19 cellular contexts compared by ENCODE assay signal in genomic region chr1:204988201-204988600, GRCh38. TPM values are rescaled to one million over a fixed set of nuclear protein-coding genes. Genes with fewer than 3 reads are reported as not detected.
A peak's percentile ranks its signal among the peaks of the same experiment; 100 is the strongest.
DNase-seq lines count a peak whose midpoint lies in the region; FAIRE-seq and TF ChIP-seq lines count a peak whose summit lies in the region.
"Had no signal": no experiment of that assay in that cellular context is flagged by ENCODE, and none has a peak within 500 bp of the region (broad histone marks: within the 10 kb centered on the region; RNA-seq: fewer than 3 reads in every experiment).

No MANE protein-coding gene starts in this region.

- no peaks in the 10 kb centered on the region for H3K9me3 Mint-ChIP-seq in astrocyte (ENCODE audit: unreplicated experiment)
- H3K9me3 Mint-ChIP-seq: CD8-positive, alpha-beta memory T cell; HFFc6 had no signal

- H3K4me1 ChIP-seq in astrocyte (ENCODE audit: insufficient read depth, low read length) (peaks cover 12% of the 10 kb centered on the region), ectodermal cell (ENCODE audit: control insufficient read depth, insufficient read depth, low read length) (peaks cover 42% of the 10 kb centered on the region)
- H3K4me1 ChIP-seq: Caco-2 had no signal

- H4K20me1 ChIP-seq in astrocyte (ENCODE audit: insufficient read depth, low read length) = no peaks in the 10 kb centered on the region
- H4K20me1 ChIP-seq: BLaER1 had no signal

- H3K9ac ChIP-seq in astrocyte (ENCODE audit: low read length) = no peak overlapping the region
- H3K9ac ChIP-seq: BLaER1 had no signal

- H3K27me3 Mint-ChIP-seq in astrocyte (ENCODE audit: low read depth, unreplicated experiment) = peaks cover 19% of the 10 kb centered on the region

- no peak overlapping the region for H3K4me2 ChIP-seq in astrocyte (ENCODE audit: low read length)
- H3K4me2 ChIP-seq: BLaER1 had no signal

- H3K27ac Mint-ChIP-seq in astrocyte (ENCODE audit: unreplicated experiment) = no peak overlapping the region
- H3K27ac Mint-ChIP-seq: CD8-positive, alpha-beta memory T cell; HFFc6 had no signal

- H3K27me3 ChIP-seq in astrocyte (ENCODE audit: insufficient read depth, low read length) (no peaks in the 10 kb centered on the region), ectodermal cell (ENCODE audit: control insufficient read depth, insufficient read depth, low read length, poor library complexity, severe bottlenecking) (peaks cover 9% of the 10 kb centered on the region)
- H3K27me3 ChIP-seq: BLaER1 had no signal

- 25 to 29% methylated on average over 4 of the region's 4 CpGs for WGBS in ectodermal cell, 2 experiments

- peak overlapping the region; percentile 28 for H3K4me3 Mint-ChIP-seq in astrocyte (ENCODE audit: unreplicated experiment)
- H3K4me3 Mint-ChIP-seq: CD8-positive, alpha-beta memory T cell; HFFc6 had no signal

- POLR2A ChIA-PET in GM10248 (lab: Yijun Ruan, JAX) = no interaction called here

- no peak overlapping the region for H3K27ac ChIP-seq in astrocyte (ENCODE audit: low read depth, low read length)
- peak overlapping the region; percentile 58 for H3K27ac ChIP-seq in ectodermal cell (ENCODE audit: insufficient read depth, low read depth, low read length, poor library complexity, severe bottlenecking)
- peak overlapping the region; percentile 98 for H3K27ac ChIP-seq in substantia nigra (ENCODE audit: low read depth, low read length, poor library complexity, severe bottlenecking)
- H3K27ac ChIP-seq: BLaER1, HL-60 had no signal

- CTCF ChIA-PET in GM10248 (lab: Yijun Ruan, JAX) = interaction anchor here (1.0 to 10.7 kb wide), 17 partner anchors 8 to 348 kb away, joined by 3 to 150 read pairs (median 12); no protein-coding TSS in a partner anchor

- peak; percentile 69 for DNase-seq in D341Med (ENCODE audit: low spot score)
- no peak for DNase-seq in astrocyte (ENCODE audit: low read depth)
- DNase-seq in substantia nigra (lab: John Stamatoyannopoulos, UW) = no peak
- DNase-seq in GM13977 (ENCODE audit: low spot score) = no peak
- no peak for DNase-seq in cortex of kidney (lab: John Stamatoyannopoulos, UW)
- DNase-seq in GM10248 (ENCODE audit: extremely low spot score) = no peak
- DNase-seq: 8988T; AML-193; Caco-2; CD8-positive, alpha-beta memory T cell; DMS 273 treated with DMSO at 0.1 percent for 48 hours; GOT3; HCEC 1CT; HFFc6 had no signal

- H3K36me3 Mint-ChIP-seq in astrocyte (ENCODE audit: low read depth, unreplicated experiment) = peaks cover 15% of the 10 kb centered on the region
- H3K36me3 Mint-ChIP-seq: CD8-positive, alpha-beta memory T cell had no signal

- TF ChIP-seq CTCF in astrocyte (IDR thresholded peaks at IDR 0.05; ENCODE audit: insufficient read depth, low read depth, low read length) (no peak), GM13977 (IDR thresholded peaks at IDR 0.05; ENCODE audit: extremely low read depth, insufficient read depth, missing control alignments) (no peak), GM10248 (IDR thresholded peaks at IDR 0.05; ENCODE audit: control extremely low read depth, extremely low read depth, low read depth, missing control alignments) (no peak)

- FAIRE-seq in astrocyte (lab: Jason Lieb, UNC) = no peak
- FAIRE-seq: GM12878 had no signal

- in situ Hi-C loops in GM13977 (cut with MboI; ENCODE audit: low pct_unique_long_range_greater_than_20kb, low sequenced_read_pairs, unreplicated experiment) = loop anchor here (25.0 kb wide), 2 partner anchors 149 to 274 kb away; no protein-coding TSS in a partner anchor

- H3K4me1 Mint-ChIP-seq in astrocyte (ENCODE audit: low read depth, unreplicated experiment) = peaks cover 6% of the 10 kb centered on the region

- H2AFZ ChIP-seq in astrocyte (ENCODE audit: low read depth, low read length) = no peak overlapping the region

- no peaks in the 10 kb centered on the region for H3K36me3 ChIP-seq in astrocyte (ENCODE audit: insufficient read depth, low read length)
- no peaks in the 10 kb centered on the region for H3K36me3 ChIP-seq in ectodermal cell (ENCODE audit: control insufficient read depth, insufficient read depth, low read length)
- H3K36me3 ChIP-seq: BLaER1 had no signal

- no peak overlapping the region for H3K4me3 ChIP-seq in astrocyte (ENCODE audit: insufficient read depth, low read depth, low read length)
- no peak overlapping the region for H3K4me3 ChIP-seq in ectodermal cell (ENCODE audit: insufficient read depth, low read depth, low read length)
- H3K4me3 ChIP-seq: BLaER1, GM12878 had no signal

- no peaks in the 10 kb centered on the region for H3K79me2 ChIP-seq in astrocyte (ENCODE audit: insufficient read depth, low read length)

- H3K9me3 ChIP-seq in astrocyte (ENCODE audit: insufficient read depth, low read depth, low read length) = no peaks in the 10 kb centered on the region
- no peaks in the 10 kb centered on the region for H3K9me3 ChIP-seq in ectodermal cell (ENCODE audit: control insufficient read depth, low read length)
- H3K9me3 ChIP-seq: BLaER1, Caco-2 had no signal

RNA-seq across cellular contexts. Expression of gene CNTN2, which starts 54.8 kb away (rescaled TPM):
- total RNA-seq in astrocyte = 0.07 and 0.23 TPM in 2 replicates
- 59.0 TPM for polyA plus RNA-seq in ectodermal cell (2013, experiment 1 of 4)
- 85.7 TPM for polyA plus RNA-seq in ectodermal cell (2013, experiment 2 of 4)
- 47.9 TPM for polyA plus RNA-seq in ectodermal cell (2013, experiment 3 of 4)
- polyA plus RNA-seq in ectodermal cell (2013, experiment 4 of 4) = 47.2 TPM
- total RNA-seq: Caco-2; CD8-positive, alpha-beta memory T cell; Daoy; GM12878; HFFc6 had no signal
- polyA plus RNA-seq: CD8-positive, alpha-beta memory T cell had no signal
